Comparison of ENCODE assay signal across 11 cellular contexts in the genomic region with DNA sequence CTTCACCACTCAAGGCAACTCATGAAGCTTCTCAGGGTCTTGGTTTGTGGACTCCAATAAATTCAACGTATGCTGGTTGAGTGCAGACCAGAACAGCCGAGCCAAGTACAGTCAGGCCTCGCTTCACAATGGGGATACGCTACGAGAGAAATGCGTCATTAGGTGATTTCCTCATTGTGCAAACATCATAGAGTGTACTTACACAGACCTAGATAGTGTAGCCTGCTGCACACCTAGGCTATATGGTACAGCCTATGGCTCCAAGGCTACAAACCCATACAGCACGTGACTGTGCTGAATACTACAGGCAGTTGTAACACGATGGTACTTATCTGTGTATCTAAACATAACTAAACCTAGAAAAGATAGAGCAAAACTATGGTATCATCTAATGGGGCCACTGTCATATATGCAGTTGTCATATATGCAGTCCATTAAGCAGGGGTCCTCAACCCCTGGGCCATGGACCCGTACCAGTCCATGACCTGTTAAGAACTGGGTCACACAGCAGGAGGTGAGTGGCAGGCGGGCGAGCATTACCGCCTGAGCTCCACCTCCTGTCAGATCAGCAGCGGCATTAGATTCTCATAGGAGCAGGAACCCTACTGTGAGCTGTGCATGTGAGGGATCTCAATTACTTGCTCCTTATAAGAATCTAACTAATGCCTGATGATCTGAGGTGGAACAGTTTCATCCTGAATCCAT. TPM values are rescaled to one million over a fixed set of nuclear protein-coding genes. Genes with fewer than 3 reads are reported as not detected.
DNase-seq lines count a peak whose midpoint lies in the region; ATAC-seq and TF ChIP-seq lines count a peak whose summit lies in the region.
"Had no signal": no experiment of that assay in that cellular context is flagged by ENCODE, and none has a peak within 500 bp of the region (broad histone marks: within the 10 kb centered on the region; RNA-seq: fewer than 3 reads in every experiment).

No MANE protein-coding gene starts in this region.

- TF ChIP-seq CTCF in activated CD8-positive, alpha-beta T cell treated with anti-CD3 and anti-CD28 coated beads for 36 hours (IDR thresholded peaks at IDR 0.05): no peak
- TF ChIP-seq CTCF in WERI-Rb-1 (IDR thresholded peaks at IDR 0.05; ENCODE audit: low read depth, low read length) (no peak), spleen (IDR thresholded peaks at IDR 0.05 in 8 of 11, conservative IDR thresholded peaks at IDR 0.05 in 3 of 11) (no peak)

- intact Hi-C loops in activated CD8-positive, alpha-beta T cell treated with anti-CD3 and anti-CD28 coated beads for 36 hours (cut with micrococcal nuclease): loop anchor here (10.0 kb wide), 1 partner anchor 65 kb away; no protein-coding TSS in a partner anchor
- intact Hi-C loops in spleen (cut with DNase I; ENCODE audit: low total_unique reads): no loop called here

- POLR2A ChIA-PET in activated CD8-positive, alpha-beta T cell treated with anti-CD3 and anti-CD28 coated beads, Interleukin-2, amount 10 ng/mL, durations not matched to agents 7 days and 5 days (lab: Charles Lee): interaction anchor here (1.3 kb wide), 1 partner anchor 21 kb away, joined by 3 read pairs; no protein-coding TSS in a partner anchor
- POLR2A ChIA-PET in activated CD8-positive, alpha-beta T cell treated with anti-CD3 and anti-CD28 coated beads for 36 hours (lab: Charles Lee): interaction anchor here (0.6 kb wide), 1 partner anchor 83 kb away, joined by 3 read pairs; no protein-coding TSS in a partner anchor

- peaks cover 38% of the 10 kb centered on the region for H3K4me1 Mint-ChIP-seq in activated CD8-positive, alpha-beta T cell treated with anti-CD3 and anti-CD28 coated beads, Interleukin-2, amount 10 ng/mL, durations not matched to agents 7 days and 5 days (ENCODE audit: low read depth)
- H3K4me1 Mint-ChIP-seq in activated CD8-positive, alpha-beta T cell treated with anti-CD3 and anti-CD28 coated beads for 36 hours (ENCODE audit: low read depth): peaks cover 42% of the 10 kb centered on the region

- peaks cover 0 to 71% (median 22%) of the 10 kb centered on the region in 6 donors for H3K4me1 ChIP-seq in spleen
- H3K4me1 ChIP-seq: parathyroid adenoma had no signal

- H3K9me3 ChIP-seq in WERI-Rb-1 (ENCODE audit: severe bottlenecking) (no peaks in the 10 kb centered on the region), spleen (no peaks in the 10 kb centered on the region)

- WGBS in spleen, 5 donors: 36 to 70% (median 61%) methylated on average over 8 to 13 of the region's 13 CpGs

- no peak for TF ChIP-seq POLR2A in spleen (IDR thresholded peaks at IDR 0.05)

- H3K27me3 Mint-ChIP-seq in activated CD8-positive, alpha-beta T cell treated with anti-CD3 and anti-CD28 coated beads, Interleukin-2, amount 10 ng/mL, durations not matched to agents 7 days and 5 days (ENCODE audit: low read depth): peaks cover 58% of the 10 kb centered on the region
- H3K27me3 Mint-ChIP-seq in activated CD8-positive, alpha-beta T cell treated with anti-CD3 and anti-CD28 coated beads for 36 hours: peaks cover 32% of the 10 kb centered on the region

- DNase-seq in activated CD8-positive, alpha-beta T cell treated with anti-CD3 and anti-CD28 coated beads, Interleukin-2, amount 10 ng/mL, durations not matched to agents 7 days and 5 days: no peak
- DNase-seq in activated CD8-positive, alpha-beta T cell treated with anti-CD3 and anti-CD28 coated beads for 36 hours: no peak
- DNase-seq in WERI-Rb-1: peak; percentile 84
- DNase-seq in spleen: no peak
- no peak for DNase-seq in stimulated activated naive CD8-positive, alpha-beta T cell treated with anti-CD3 and anti-CD28 coated beads, Interleukin-15, Interleukin-2, amounts not matched to agents 100 U/mL and 50 U/mL, for 24 hours
- DNase-seq in putamen (ENCODE audit: low spot score): no peak
- no peak for DNase-seq in HCEC 1CT
- DNase-seq: cerebellar nuclear complex, NCI-H526 had no signal

- H3K27ac Mint-ChIP-seq in activated CD8-positive, alpha-beta T cell treated with anti-CD3 and anti-CD28 coated beads, Interleukin-2, amount 10 ng/mL, durations not matched to agents 7 days and 5 days: no peak overlapping the region
- H3K27ac Mint-ChIP-seq in activated CD8-positive, alpha-beta T cell treated with anti-CD3 and anti-CD28 coated beads for 36 hours: no peak overlapping the region

- H3K9me3 Mint-ChIP-seq in activated CD8-positive, alpha-beta T cell treated with anti-CD3 and anti-CD28 coated beads, Interleukin-2, amount 10 ng/mL, durations not matched to agents 7 days and 5 days (ENCODE audit: insufficient read depth): no peaks in the 10 kb centered on the region
- no peaks in the 10 kb centered on the region for H3K9me3 Mint-ChIP-seq in activated CD8-positive, alpha-beta T cell treated with anti-CD3 and anti-CD28 coated beads for 36 hours

- H3K4me3 ChIP-seq in WERI-Rb-1 (ENCODE audit: low read depth, low read length) (no peak overlapping the region), spleen (peak overlapping the region in 1 of 8 donors; percentile 52)

- H3K27ac ChIP-seq in WERI-Rb-1 (peak overlapping the region; percentile 80), spleen (peak overlapping the region in 7 of 8 donors; percentile 44 to 90 (median 74))
- H3K27ac ChIP-seq: parathyroid adenoma had no signal

- H3K36me3 Mint-ChIP-seq in activated CD8-positive, alpha-beta T cell treated with anti-CD3 and anti-CD28 coated beads, Interleukin-2, amount 10 ng/mL, durations not matched to agents 7 days and 5 days (ENCODE audit: low read depth): no peaks in the 10 kb centered on the region
- H3K36me3 Mint-ChIP-seq in activated CD8-positive, alpha-beta T cell treated with anti-CD3 and anti-CD28 coated beads for 36 hours (ENCODE audit: low read depth): no peaks in the 10 kb centered on the region

- H3K36me3 ChIP-seq in WERI-Rb-1: no peaks in the 10 kb centered on the region
- H3K36me3 ChIP-seq in spleen: no peaks in the 10 kb centered on the region

- ATAC-seq in activated CD8-positive, alpha-beta T cell treated with anti-CD3 and anti-CD28 coated beads, Interleukin-2, amount 10 ng/mL, durations not matched to agents 7 days and 5 days: no peak
- ATAC-seq in activated CD8-positive, alpha-beta T cell treated with anti-CD3 and anti-CD28 coated beads for 36 hours: no peak
- ATAC-seq in HG03097 (IDR thresholded peaks at IDR 0.05; ENCODE audit: low FRiP score, unreplicated experiment): peak; percentile 1
- ATAC-seq in stimulated activated naive CD8-positive, alpha-beta T cell treated with anti-CD3 and anti-CD28 coated beads, Interleukin-15, Interleukin-2, amounts not matched to agents 100 U/mL and 50 U/mL, for 24 hours: no peak

- H3K4me3 Mint-ChIP-seq in activated CD8-positive, alpha-beta T cell treated with anti-CD3 and anti-CD28 coated beads, Interleukin-2, amount 10 ng/mL, durations not matched to agents 7 days and 5 days: peak overlapping the region; percentile 46
- H3K4me3 Mint-ChIP-seq in activated CD8-positive, alpha-beta T cell treated with anti-CD3 and anti-CD28 coated beads for 36 hours: no peak overlapping the region

- CTCF ChIA-PET in activated CD8-positive, alpha-beta T cell treated with anti-CD3 and anti-CD28 coated beads, Interleukin-2, amount 10 ng/mL, durations not matched to agents 7 days and 5 days (lab: Charles Lee): interaction anchor here (2.6 kb wide), 1 partner anchor 78 kb away, joined by 10 read pairs; no protein-coding TSS in a partner anchor
- CTCF ChIA-PET in activated CD8-positive, alpha-beta T cell treated with anti-CD3 and anti-CD28 coated beads for 36 hours (lab: Charles Lee): interaction anchor here (1.2 to 1.4 kb wide), 3 partner anchors 21 to 81 kb away, joined by 4 read pairs; no protein-coding TSS in a partner anchor

- no peaks in the 10 kb centered on the region for H3K27me3 ChIP-seq in WERI-Rb-1 (ENCODE audit: insufficient read depth, low read depth, severe bottlenecking)
- peaks cover 0 to 27% (median 3%) of the 10 kb centered on the region in 7 donors for H3K27me3 ChIP-seq in spleen (replicated peaks in 1 of 7)

RNA-seq across cellular contexts. Expression of gene RTL5, which starts 31.5 kb away (rescaled TPM):
- under 1 TPM; 0.05 to 0.08 TPM for total RNA-seq in activated CD8-positive, alpha-beta T cell treated with anti-CD3 and anti-CD28 coated beads, Interleukin-2, amount 10 ng/mL, durations not matched to agents 7 days and 5 days
- under 1 TPM; 0.18 to 0.31 TPM for total RNA-seq in activated CD8-positive, alpha-beta T cell treated with anti-CD3 and anti-CD28 coated beads for 36 hours
- total RNA-seq in spleen: 1 to 10 TPM; 2.7 to 5.9 (median 4.2) TPM
- polyA plus RNA-seq in spleen: under 1 TPM; 0.46 to 0.99 (median 0.61) TPM
